ENCODE assay signal across 8 cellular contexts in genomic region chr1:21344750-21345443, GRCh38. TPM values are rescaled to one million over a fixed set of nuclear protein-coding genes. Genes with fewer than 3 reads are reported as not detected.
DNase-seq lines count a peak whose midpoint lies in the region; ATAC-seq, FAIRE-seq and TF ChIP-seq lines count a peak whose summit lies in the region.

No MANE protein-coding gene starts in this region.

- H3K9me3 ChIP-seq in CD8-positive, alpha-beta T cell (ENCODE audit: low read length) = no peaks in the 10 kb centered on the region

- H3K27me3 ChIP-seq in CD8-positive, alpha-beta T cell (ENCODE audit: insufficient read depth, low read length) = no peaks in the 10 kb centered on the region

- CTCF ChIA-PET in CD8-positive, alpha-beta T cell (lab: Charles Lee) = interaction anchor here (0.6 to 3.1 kb wide), 15 partner anchors 9 to 90 kb away, joined by 3 to 11 read pairs (median 3); no protein-coding TSS in a partner anchor

- H3K27ac ChIP-seq in CD8-positive, alpha-beta T cell (ENCODE audit: low read depth, low read length) = peak overlapping the region; percentile 55

- no peak for TF ChIP-seq POLR2A in NB4 (IDR thresholded peaks at IDR 0.05; ENCODE audit: extremely low read depth, insufficient read length)

- H3K4me3 ChIP-seq in CD8-positive, alpha-beta T cell (ENCODE audit: low read depth, low read length) = peak overlapping the region; percentile 94
- H3K4me3 ChIP-seq in NB4 (ENCODE audit: low read depth, low read length) = peak overlapping the region; percentile 57

- H3K9me3 Mint-ChIP-seq in CD8-positive, alpha-beta T cell = no peaks in the 10 kb centered on the region
- H3K9me3 Mint-ChIP-seq in dendritic cell treated with granulocyte-macrophage colony-stimulating factor and Interleukin-4, amounts not matched to agents 40 ng/mL and 50 ng/mL, for 4 days = no peaks in the 10 kb centered on the region
- H3K9me3 Mint-ChIP-seq in naive B cell = no peaks in the 10 kb centered on the region

- no peaks in the 10 kb centered on the region for H3K36me3 Mint-ChIP-seq in CD8-positive, alpha-beta T cell
- H3K36me3 Mint-ChIP-seq in dendritic cell treated with granulocyte-macrophage colony-stimulating factor and Interleukin-4, amounts not matched to agents 40 ng/mL and 50 ng/mL, for 4 days (ENCODE audit: low read depth) = no peaks in the 10 kb centered on the region
- H3K36me3 Mint-ChIP-seq in naive B cell = no peaks in the 10 kb centered on the region

- H3K4me1 ChIP-seq in CD8-positive, alpha-beta T cell (ENCODE audit: insufficient read depth, low read length) = peaks cover 53% of the 10 kb centered on the region

- H3K27ac Mint-ChIP-seq in CD8-positive, alpha-beta T cell = peak overlapping the region; percentile 76
- no peak overlapping the region for H3K27ac Mint-ChIP-seq in dendritic cell treated with granulocyte-macrophage colony-stimulating factor and Interleukin-4, amounts not matched to agents 40 ng/mL and 50 ng/mL, for 4 days
- H3K27ac Mint-ChIP-seq in naive B cell = peak overlapping the region in 4 of 6 donors; percentile 72 to 93 (median 90)

- peak in 2 of 7 experiments; percentile 25 to 54 for DNase-seq in CD8-positive, alpha-beta T cell
- DNase-seq in NB4 (ENCODE audit: low read depth) = peak; percentile 27
- DNase-seq in naive B cell = no peak
- no peak for DNase-seq in frontal cortex (ENCODE audit: low spot score in 2 of 2)
- no peak for DNase-seq in NCI-H2081 (lab: John Stamatoyannopoulos, UW)

- peak; percentile 28 for ATAC-seq in CD8-positive, alpha-beta T cell
- ATAC-seq in GM21423 (IDR thresholded peaks at IDR 0.05; ENCODE audit: unreplicated experiment) = peak; percentile 15
- ATAC-seq in naive B cell (ENCODE audit: low read depth in 2 of 2) = peak; percentile 30 to 31
- ATAC-seq in HG03457 (IDR thresholded peaks at IDR 0.05; ENCODE audit: unreplicated experiment) = no peak

- TF ChIP-seq CTCF in CD8-positive, alpha-beta T cell (IDR thresholded peaks at IDR 0.05) = no peak
- no peak for TF ChIP-seq CTCF in NB4 (IDR thresholded peaks at IDR 0.05; ENCODE audit: low read depth, low read length)

- no peak for FAIRE-seq in frontal cortex (lab: Jason Lieb, UNC)

- H3K4me1 Mint-ChIP-seq in CD8-positive, alpha-beta T cell (ENCODE audit: low read depth) = peaks cover 40% of the 10 kb centered on the region
- peaks cover 26% of the 10 kb centered on the region for H3K4me1 Mint-ChIP-seq in dendritic cell treated with granulocyte-macrophage colony-stimulating factor and Interleukin-4, amounts not matched to agents 40 ng/mL and 50 ng/mL, for 4 days (ENCODE audit: low read depth)
- H3K4me1 Mint-ChIP-seq in naive B cell = peaks cover 36 to 41% (median 38%) of the 10 kb centered on the region in 3 donors

- H3K4me3 Mint-ChIP-seq in CD8-positive, alpha-beta T cell = peak overlapping the region; percentile 86
- H3K4me3 Mint-ChIP-seq in dendritic cell treated with granulocyte-macrophage colony-stimulating factor and Interleukin-4, amounts not matched to agents 40 ng/mL and 50 ng/mL, for 4 days = peak overlapping the region; percentile 43
- peak overlapping the region in 6 of 8 donors; percentile 84 to 95 (median 89) for H3K4me3 Mint-ChIP-seq in naive B cell

- no peaks in the 10 kb centered on the region for H3K27me3 Mint-ChIP-seq in CD8-positive, alpha-beta T cell (ENCODE audit: low read depth)
- peaks cover 62% of the 10 kb centered on the region for H3K27me3 Mint-ChIP-seq in dendritic cell treated with granulocyte-macrophage colony-stimulating factor and Interleukin-4, amounts not matched to agents 40 ng/mL and 50 ng/mL, for 4 days
- no peaks in the 10 kb centered on the region for H3K27me3 Mint-ChIP-seq in naive B cell

- intact Hi-C loops in CD8-positive, alpha-beta T cell (cut with DNase I, micrococcal nuclease) = loop anchor here (1.0 to 10.0 kb wide), 7 partner anchors 11 to 1670 kb away; partner anchors contain the start of genes CDC42 (in 1 of the 2), KDM1A (in 1 of the 2) and TEX46 (in 1 of the 2)
- intact Hi-C loops in dendritic cell treated with granulocyte-macrophage colony-stimulating factor and Interleukin-4, amounts not matched to agents 40 ng/mL and 50 ng/mL, for 4 days (cut with micrococcal nuclease) = no loop called here

- H3K36me3 ChIP-seq in CD8-positive, alpha-beta T cell (ENCODE audit: insufficient read depth, low read length) = no peaks in the 10 kb centered on the region

- POLR2A ChIA-PET in CD8-positive, alpha-beta T cell (lab: Charles Lee) = interaction anchor here (0.7 to 2.7 kb wide), 12 partner anchors 10 to 89 kb away, joined by 3 to 42 read pairs (median 6); no protein-coding TSS in a partner anchor

RNA-seq across cellular contexts. Expression of gene ECE1, which starts 54.6 kb away (rescaled TPM):
- total RNA-seq in CD8-positive, alpha-beta T cell = 10 to 100 TPM; 55.0 to 56.0 TPM
- polyA plus RNA-seq in naive B cell (ENCODE audit: low read depth in 6 of 6) = 10 to 100 TPM in 5 of 6 donors, 1 to 10 TPM in 1; 6.9 to 44.5 (median 20.8) TPM
- 8.2 TPM for total RNA-seq in frontal cortex
